ENCODE assay signal across 19 cellular contexts in genomic region chr3:178707632-178708031, GRCh38.
DNase-seq lines count a peak whose midpoint lies in the region; ATAC-seq and TF ChIP-seq lines count a peak whose summit lies in the region.
"Had no signal": no experiment of that assay in that cellular context is flagged by ENCODE, and none has a peak within 500 bp of the region (broad histone marks: within the 10 kb centered on the region; RNA-seq: fewer than 3 reads in every experiment).

No MANE protein-coding gene starts in this region.

- no peak for TF ChIP-seq POLR2A in IMR-90 (IDR thresholded peaks at IDR 0.05; ENCODE audit: low read depth, low read length)

- H3K18ac ChIP-seq in IMR-90 (ENCODE audit: low read depth, low read length) = no peak overlapping the region

- H3K9me3 ChIP-seq in IMR-90 (ENCODE audit: control insufficient read depth, insufficient read depth, low read length) (no peaks in the 10 kb centered on the region), smooth muscle cell (replicated peaks; ENCODE audit: low read depth) (no peaks in the 10 kb centered on the region)
- H3K9me3 ChIP-seq: heart left ventricle, suprapubic skin had no signal

- H3K56ac ChIP-seq in IMR-90 (ENCODE audit: extremely low read depth, insufficient read depth, low read length) = no peak overlapping the region

- POLR2A ChIA-PET in IMR-90 (lab: Charles Lee; ENCODE audit: unreplicated experiment) = no interaction called here

- CTCF ChIA-PET in activated naive CD4-positive, alpha-beta T cell treated with anti-CD3 and anti-CD28 coated beads, Interleukin-2, amount 10 ng/mL, durations not matched to agents 7 days and 5 days (lab: Charles Lee) = no interaction called here
- CTCF ChIA-PET in IMR-90 (lab: Yijun Ruan, JAX) = no interaction called here

- H3K36me3 Mint-ChIP-seq in activated naive CD4-positive, alpha-beta T cell treated with anti-CD3 and anti-CD28 coated beads, Interleukin-2, amount 10 ng/mL, durations not matched to agents 7 days and 5 days = no peaks in the 10 kb centered on the region
- H3K36me3 Mint-ChIP-seq: WTC11 had no signal

- no peak overlapping the region for H3K4me3 Mint-ChIP-seq in activated naive CD4-positive, alpha-beta T cell treated with anti-CD3 and anti-CD28 coated beads, Interleukin-2, amount 10 ng/mL, durations not matched to agents 7 days and 5 days
- H3K4me3 Mint-ChIP-seq: central memory CD8-positive, alpha-beta T cell; WTC11 had no signal

- no peaks in the 10 kb centered on the region for H3K79me1 ChIP-seq in IMR-90 (ENCODE audit: low read depth in 1 of 2, low read length in 2 of 2)

- H3K4ac ChIP-seq in IMR-90 (ENCODE audit: low read depth, low read length) = no peak overlapping the region

- no peak overlapping the region for H3K4me2 ChIP-seq in IMR-90 (ENCODE audit: low read depth, low read length)
- peak overlapping the region; percentile 40 for H3K4me2 ChIP-seq in smooth muscle cell
- H3K4me2 ChIP-seq: PC-9 had no signal

- H3K27ac ChIP-seq in IMR-90 (ENCODE audit: insufficient read depth, low read length) = no peak overlapping the region
- no peak overlapping the region for H3K27ac ChIP-seq in smooth muscle cell (ENCODE audit: low read depth)
- H3K27ac ChIP-seq: heart left ventricle, parathyroid adenoma, PC-9, suprapubic skin had no signal

- BruUV-seq in IMR-90 (replicated peaks; lab: Mats Ljungman, UMichigan) = no TSS peak

- no peak overlapping the region for H2AK5ac ChIP-seq in IMR-90 (ENCODE audit: low read depth, low read length)

- H3K27me3 ChIP-seq in IMR-90 (ENCODE audit: control insufficient read depth, insufficient read depth, low read length) (no peaks in the 10 kb centered on the region), smooth muscle cell (ENCODE audit: low read depth) (no peaks in the 10 kb centered on the region)
- H3K27me3 ChIP-seq: heart left ventricle, suprapubic skin had no signal

- peak overlapping the region; percentile 51; the same call in 1 of the 2 replicates for H2BK120ac ChIP-seq in IMR-90 (ENCODE audit: low read depth, low read length)

- H3K36me3 ChIP-seq in IMR-90 (ENCODE audit: control insufficient read depth, insufficient read depth, low read length) (no peaks in the 10 kb centered on the region), smooth muscle cell (ENCODE audit: low read depth) (no peaks in the 10 kb centered on the region)
- H3K36me3 ChIP-seq: heart left ventricle, suprapubic skin had no signal

- TF ChIP-seq CTCF in IMR-90 (conservative IDR thresholded peaks at IDR 0.05; ENCODE audit: low read depth, low read length) (no peak), smooth muscle cell (IDR thresholded peaks at IDR 0.05; ENCODE audit: borderline replicate concordance, insufficient read depth, poor library complexity, severe bottlenecking) (no peak)

- no peaks in the 10 kb centered on the region for H3K9me3 Mint-ChIP-seq in activated naive CD4-positive, alpha-beta T cell treated with anti-CD3 and anti-CD28 coated beads, Interleukin-2, amount 10 ng/mL, durations not matched to agents 7 days and 5 days
- H3K9me3 Mint-ChIP-seq: central memory CD8-positive, alpha-beta T cell; WTC11 had no signal

- in situ Hi-C loops in IMR-90 (cut with MboI; ENCODE audit: low sequenced_read_pairs) = no loop called here

- H2AFZ ChIP-seq in IMR-90 (replicated peaks; ENCODE audit: low read length, poor library complexity) = no peak overlapping the region
- H2AFZ ChIP-seq in smooth muscle cell (ENCODE audit: low read depth) = no peak overlapping the region
- H2AFZ ChIP-seq: parathyroid adenoma, PC-9 had no signal

- ATAC-seq in IMR-90 (ENCODE audit: low read depth) = peak; percentile 42; the same call in 1 of the 2 replicates
- ATAC-seq: activated naive CD4-positive, alpha-beta T cell treated with anti-CD3 and anti-CD28 coated beads, Interleukin-2, amount 50 U/mL, for 72 hours; heart left ventricle; WTC11 had no signal

- H2BK20ac ChIP-seq in IMR-90 (ENCODE audit: low read depth, low read length) = peak overlapping the region; percentile 62; the same call in 1 of the 2 replicates

- 100% methylated on average over 1 of the region's 2 CpGs; no CpG with 5 or more reads in 1 of the 2 experiments for WGBS in IMR-90 (ENCODE audit: extremely low coverage in 2 of 2, insufficient read length in 1 of 2), 2 experiments
- 83% methylated on average over 2 of the region's 2 CpGs for WGBS in smooth muscle cell (ENCODE audit: low lambda C conversion rate)

- H3K14ac ChIP-seq in IMR-90 (replicated peaks; ENCODE audit: low read depth, low read length) = no peak overlapping the region; the same call in 1 of the 2 replicates

- 0 out of 2 replicates have a peak overlapping the region, but pooled peaks have one; percentile 6 for H4K91ac ChIP-seq in IMR-90 (ENCODE audit: insufficient read depth, low read depth, low read length)

- dilution Hi-C loops in IMR-90 (cut with HindIII; ENCODE audit: low sequenced_read_pairs, unreplicated experiment) = no loop called here

- H3F3A ChIP-seq in smooth muscle cell (ENCODE audit: low read depth) = peaks cover 5% of the 10 kb centered on the region

- no peak for DNase-seq in activated naive CD4-positive, alpha-beta T cell treated with anti-CD3 and anti-CD28 coated beads, Interleukin-2, amount 10 ng/mL, durations not matched to agents 7 days and 5 days
- DNase-seq in activated naive CD4-positive, alpha-beta T cell treated with anti-CD3 and anti-CD28 coated beads, Interleukin-2, amount 50 U/mL, for 16 hours = no peak
- DNase-seq in HCEC 1CT = peak; percentile 5
- peak; percentile 36 for DNase-seq in IMR-90
- no peak for DNase-seq in smooth muscle cell (lab: John Stamatoyannopoulos, UW; ENCODE audit: unreplicated experiment)
- no peak for DNase-seq in anterior cingulate cortex (lab: John Stamatoyannopoulos, UW)
- DNase-seq in AML-193 (lab: John Stamatoyannopoulos, UW) = no peak
- no peak for DNase-seq in stimulated activated CD8-positive, alpha-beta memory T cell treated with anti-CD3 and anti-CD28 coated beads, Interleukin-4, amount 100 ng/mL, for 48 hours
- DNase-seq: activated CD8-positive, alpha-beta memory T cell treated with anti-CD3 and anti-CD28 coated beads, Interleukin-2, amount 50 U/mL, for 48 hours; GOT3; heart left ventricle; NCI-H345; SW 1271 had no signal

- H4K5ac ChIP-seq in IMR-90 (ENCODE audit: low read depth, low read length) = no peak overlapping the region

- H2AK9ac ChIP-seq in IMR-90 (replicated peaks; ENCODE audit: low read depth, low read length, poor library complexity) = no peak overlapping the region

- peaks cover 5% of the 10 kb centered on the region for H3K4me1 Mint-ChIP-seq in activated naive CD4-positive, alpha-beta T cell treated with anti-CD3 and anti-CD28 coated beads, Interleukin-2, amount 10 ng/mL, durations not matched to agents 7 days and 5 days
- H3K4me1 Mint-ChIP-seq: central memory CD8-positive, alpha-beta T cell had no signal

- H3K23ac ChIP-seq in IMR-90 (ENCODE audit: low read depth, low read length) = no peak overlapping the region

- H2BK15ac ChIP-seq in IMR-90 (ENCODE audit: low read depth, low read length) = no peak overlapping the region

- H3K9ac ChIP-seq in IMR-90 (ENCODE audit: low read depth, low read length) (no peak overlapping the region), smooth muscle cell (ENCODE audit: low read depth) (no peak overlapping the region)
- H3K9ac ChIP-seq: parathyroid adenoma had no signal

- H3K79me2 ChIP-seq in smooth muscle cell (ENCODE audit: low read depth) = no peaks in the 10 kb centered on the region
- H3K79me2 ChIP-seq: parathyroid adenoma had no signal

- peaks cover 24% of the 10 kb centered on the region for H3K4me1 ChIP-seq in IMR-90 (ENCODE audit: control insufficient read depth, insufficient read depth, low read length)
- peaks cover 7% of the 10 kb centered on the region for H3K4me1 ChIP-seq in smooth muscle cell (ENCODE audit: low read depth)
- H3K4me1 ChIP-seq: parathyroid adenoma had no signal

- H2BK5ac ChIP-seq in IMR-90 (ENCODE audit: low read depth, low read length, poor library complexity, severe bottlenecking) = no peak overlapping the region

- H3K9me1 ChIP-seq in IMR-90 (ENCODE audit: insufficient read depth, low read length) = peaks cover 4% of the 10 kb centered on the region; the same call in 1 of the 2 replicates

- peak overlapping the region in 1 of 2 experiments; percentile 1; a peak in 1 of 4 replicates for H4K8ac ChIP-seq in IMR-90 (ENCODE audit: low read depth in 2 of 2, low read length in 2 of 2)

- no peaks in the 10 kb centered on the region for H3K27me3 Mint-ChIP-seq in activated naive CD4-positive, alpha-beta T cell treated with anti-CD3 and anti-CD28 coated beads, Interleukin-2, amount 10 ng/mL, durations not matched to agents 7 days and 5 days
- H3K27me3 Mint-ChIP-seq: central memory CD8-positive, alpha-beta T cell had no signal

- intact Hi-C loops in IMR-90 (cut with micrococcal nuclease) = loop anchor here (10.0 kb wide), 1 partner anchor 273 kb away; no protein-coding TSS in a partner anchor

- H4K20me1 ChIP-seq in IMR-90 (ENCODE audit: insufficient read depth, low read length) (no peaks in the 10 kb centered on the region), smooth muscle cell (ENCODE audit: low read depth) (no peaks in the 10 kb centered on the region)

- no peak overlapping the region for H3K4me3 ChIP-seq in IMR-90 (ENCODE audit: insufficient read depth, low read depth, low read length)
- H3K4me3 ChIP-seq in smooth muscle cell = no peak overlapping the region
- H3K4me3 ChIP-seq: heart left ventricle, PC-9, suprapubic skin had no signal

- TF ChIP-seq RAD21 in IMR-90 (IDR thresholded peaks at IDR 0.05; ENCODE audit: low read length) = no peak

- peak overlapping the region; percentile 68 for H3K27ac Mint-ChIP-seq in activated naive CD4-positive, alpha-beta T cell treated with anti-CD3 and anti-CD28 coated beads, Interleukin-2, amount 10 ng/mL, durations not matched to agents 7 days and 5 days
- H3K27ac Mint-ChIP-seq: WTC11 had no signal

TF ChIP-seq in IMR-90, 13 proteins besides CTCF, POLR2A, EP300 and RAD21:
- TF ChIP-seq, protein P1, sequence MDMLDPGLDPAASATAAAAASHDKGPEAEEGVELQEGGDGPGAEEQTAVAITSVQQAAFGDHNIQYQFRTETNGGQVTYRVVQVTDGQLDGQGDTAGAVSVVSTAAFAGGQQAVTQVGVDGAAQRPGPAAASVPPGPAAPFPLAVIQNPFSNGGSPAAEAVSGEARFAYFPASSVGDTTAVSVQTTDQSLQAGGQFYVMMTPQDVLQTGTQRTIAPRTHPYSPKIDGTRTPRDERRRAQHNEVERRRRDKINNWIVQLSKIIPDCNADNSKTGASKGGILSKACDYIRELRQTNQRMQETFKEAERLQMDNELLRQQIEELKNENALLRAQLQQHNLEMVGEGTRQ (IDR thresholded peaks at IDR 0.05; ENCODE audit: low read depth, low read length) = no peak
- TF ChIP-seq MXI1 (IDR thresholded peaks at IDR 0.05; ENCODE audit: borderline replicate concordance, low read depth, low read length) (no peak), FOS (IDR thresholded peaks at IDR 0.05; ENCODE audit: low read depth, low read length) (no peak)

Comparison
In these comparisons a context has a peak if more than half of its experiments do, and no peak if none do; other contexts are left out.
1. DNase-seq: peak in HCEC 1CT (single experiment) and IMR-90 (single experiment); none in activated naive CD4-positive, alpha-beta T cell treated with anti-CD3 and anti-CD28 coated beads, Interleukin-2, amount 10 ng/mL, durations not matched to agents 7 days and 5 days (single experiment), activated naive CD4-positive, alpha-beta T cell treated with anti-CD3 and anti-CD28 coated beads, Interleukin-2, amount 50 U/mL, for 16 hours (single experiment), smooth muscle cell (single experiment), anterior cingulate cortex (0 of 58), AML-193 (0 of 2) and stimulated activated CD8-positive, alpha-beta memory T cell treated with anti-CD3 and anti-CD28 coated beads, Interleukin-4, amount 100 ng/mL, for 48 hours (single experiment).